ENCODE assay signal across 15 cellular contexts in the genomic region with DNA sequence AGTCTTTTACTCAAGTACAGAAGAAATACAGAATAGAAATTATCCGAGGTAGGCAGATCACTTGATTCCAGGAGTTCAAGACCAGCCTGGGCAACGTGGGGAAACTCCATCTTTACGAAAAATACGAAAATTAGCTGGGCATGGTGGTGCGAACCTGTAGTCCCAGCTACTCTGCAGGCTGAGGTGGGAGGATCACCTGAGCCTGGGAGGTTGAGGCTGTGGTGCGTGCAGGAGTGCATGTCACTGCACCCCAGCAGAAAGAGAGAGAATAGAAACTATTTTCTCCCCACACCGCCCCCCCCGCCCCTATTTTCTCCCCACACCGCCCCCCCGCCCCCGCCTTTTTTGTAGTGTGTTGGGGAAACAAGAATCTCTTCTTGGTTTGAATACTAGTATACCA. TPM values are rescaled to one million over a fixed set of nuclear protein-coding genes. Genes with fewer than 3 reads are reported as not detected.
DNase-seq lines count a peak whose midpoint lies in the region; ATAC-seq and TF ChIP-seq lines count a peak whose summit lies in the region.
"Had no signal": no experiment of that assay in that cellular context is flagged by ENCODE, and none has a peak within 500 bp of the region (broad histone marks: within the 10 kb centered on the region; RNA-seq: fewer than 3 reads in every experiment).

No MANE protein-coding gene starts in this region.

- no peak overlapping the region for H3K27ac Mint-ChIP-seq in T-helper 17 cell
- H3K27ac Mint-ChIP-seq in mesothelial cell of epicardium = peak overlapping the region; percentile 47
- H3K27ac Mint-ChIP-seq: immature natural killer cell had no signal

- peak overlapping the region; percentile 83 for H3K4me2 ChIP-seq in BLaER1

- H3K4me3 Mint-ChIP-seq in T-helper 17 cell (peak overlapping the region; percentile 12), mesothelial cell of epicardium (no peak overlapping the region)

- H3K4me1 ChIP-seq in BLaER1 = peaks cover 12% of the 10 kb centered on the region

- peaks cover 49% of the 10 kb centered on the region for H4K20me1 ChIP-seq in BLaER1

- TF ChIP-seq CTCF in GM13976 (IDR thresholded peaks at IDR 0.05; ENCODE audit: borderline replicate concordance, control extremely low read depth, extremely low read depth, insufficient read depth, missing control alignments) (no peak), mesothelial cell of epicardium (IDR thresholded peaks at IDR 0.05; ENCODE audit: unreplicated experiment) (no peak)

- no peaks in the 10 kb centered on the region for H3K27me3 ChIP-seq in BLaER1
- H3K27me3 ChIP-seq: neutrophil had no signal

- H3K9me3 ChIP-seq in BLaER1 = peaks cover 15% of the 10 kb centered on the region
- H3K9me3 ChIP-seq in T-helper 17 cell (ENCODE audit: control insufficient read depth, low read length, poor library complexity, severe bottlenecking) = no peaks in the 10 kb centered on the region
- H3K9me3 ChIP-seq: neutrophil had no signal

- H3K9ac ChIP-seq in BLaER1 = no peak overlapping the region

- peaks cover under 1% of the 10 kb centered on the region for H3K9me3 Mint-ChIP-seq in mesothelial cell of epicardium
- H3K9me3 Mint-ChIP-seq: immature natural killer cell had no signal

- no peak overlapping the region for H3K4me3 ChIP-seq in BLaER1

- DNase-seq in GM13976 (ENCODE audit: low spot score) (peak; percentile 34), T-helper 17 cell (no peak), mesothelial cell of epicardium (ENCODE audit: low spot score in 2 of 2, unreplicated experiment in 2 of 2) (no peak), DMS 273 (lab: John Stamatoyannopoulos, UW; ENCODE audit: unreplicated experiment) (no peak), D341Med (ENCODE audit: low spot score) (no peak)
- no peak for DNase-seq in stimulated activated CD8-positive, alpha-beta memory T cell treated with anti-CD3 and anti-CD28 coated beads, Interleukin-4, amount 100 ng/mL, for 48 hours
- DNase-seq: anterior cingulate cortex; immature natural killer cell; KBM-7; NCI-H345; SHP77 treated with DMSO at 0.1 percent for 48 hours; stimulated activated naive CD4-positive, alpha-beta T cell had no signal

- no peaks in the 10 kb centered on the region for H3K27me3 Mint-ChIP-seq in T-helper 17 cell
- H3K27me3 Mint-ChIP-seq in mesothelial cell of epicardium (ENCODE audit: low read depth) = no peaks in the 10 kb centered on the region

- H3K27ac ChIP-seq in BLaER1 = no peak overlapping the region

- no peaks in the 10 kb centered on the region for H3K36me3 Mint-ChIP-seq in T-helper 17 cell (ENCODE audit: low read depth)
- H3K36me3 Mint-ChIP-seq in mesothelial cell of epicardium = peaks cover 8% of the 10 kb centered on the region

- ATAC-seq in T-helper 17 cell (no peak), HG02571 (IDR thresholded peaks at IDR 0.05; ENCODE audit: unreplicated experiment) (no peak)

- in situ Hi-C loops in GM13976 (cut with MboI; ENCODE audit: low sequenced_read_pairs, unreplicated experiment) = no loop called here

- H3K4me1 Mint-ChIP-seq in T-helper 17 cell (peaks cover 15% of the 10 kb centered on the region), mesothelial cell of epicardium (peaks cover 19% of the 10 kb centered on the region)

- peaks cover 36% of the 10 kb centered on the region for H3K36me3 ChIP-seq in BLaER1
- H3K36me3 ChIP-seq: neutrophil had no signal

RNA-seq across cellular contexts. Expression of a gene that starts 2.2 kb away (rescaled TPM):
- total RNA-seq in T-helper 17 cell (10 to 100 TPM; 69.5 to 82.8 TPM), mesothelial cell of epicardium (84.7 to 88.9 TPM (median 86.9 TPM) in 3 replicates)
